Comparison of ENCODE assay signal across 4 cellular contexts in genomic region chr10:129693382-129693781, GRCh38.
"Had no signal": no experiment of that assay in that cellular context is flagged by ENCODE, and none has a peak within 500 bp of the region (broad histone marks: within the 10 kb centered on the region; RNA-seq: fewer than 3 reads in every experiment).

No MANE protein-coding gene starts in this region.

- H3K4me3 Mint-ChIP-seq: GM23338, H9 had no signal

- DNase-seq: H9, HCEC 1CT, IMR-90 had no signal

- H3K27ac Mint-ChIP-seq: GM23338 had no signal

- H3K4me2 ChIP-seq: GM23338 had no signal

- H3K9me3 Mint-ChIP-seq: GM23338, H9 had no signal

- H3K4me3 ChIP-seq: GM23338 had no signal
